In the genomic region with DNA sequence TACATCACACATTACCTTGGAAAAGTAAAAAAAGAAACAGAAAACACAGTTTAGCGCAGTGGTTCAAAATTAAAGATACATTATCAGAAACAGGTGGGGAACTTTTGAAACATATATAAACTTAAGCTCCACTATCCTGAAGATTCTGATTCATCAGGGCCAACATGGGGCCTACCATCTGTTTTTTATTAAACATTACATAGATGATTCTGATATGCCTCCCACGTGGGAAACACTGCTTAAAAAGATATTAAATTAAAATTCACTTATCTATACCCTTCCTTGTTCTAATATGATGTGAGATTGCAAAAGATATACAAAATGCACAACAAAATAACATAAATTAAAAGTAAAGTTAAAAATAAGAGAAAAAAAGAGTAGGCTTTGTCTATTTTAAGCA, we compare ENCODE assay signal across 28 cellular contexts.
DNase-seq lines count a peak whose midpoint lies in the region; ATAC-seq and FAIRE-seq lines count a peak whose summit lies in the region.
"Had no signal": no experiment of that assay in that cellular context is flagged by ENCODE, and none has a peak within 500 bp of the region (broad histone marks: within the 10 kb centered on the region; RNA-seq: fewer than 3 reads in every experiment).

No MANE protein-coding gene starts in this region.

- H3K9me3 ChIP-seq in MG63 = no peaks in the 10 kb centered on the region
- H3K9me3 ChIP-seq: SJCRH30, suprapubic skin, upper lobe of left lung had no signal

- no peaks in the 10 kb centered on the region; the same call in 1 of the 2 replicates for H3K36me3 ChIP-seq in MG63
- H3K36me3 ChIP-seq: neural progenitor cell, SJCRH30 had no signal

- DNase-seq in EL = peak; percentile 56
- DNase-seq in SK-N-DZ (ENCODE audit: low spot score) = peak; percentile 35
- DNase-seq in dedifferentiated amniotic fluid mesenchymal stem cell (ENCODE audit: extremely low spot score) = peak; percentile 54
- no peak for DNase-seq in cerebellum (ENCODE audit: low spot score)
- DNase-seq in MG63 = no peak
- DNase-seq: activated CD4-positive, alpha-beta T cell treated with anti-CD3 and anti-CD28 coated beads, Interleukin-2, amount 50 U/mL, for 48 hours; activated naive CD8-positive, alpha-beta T cell treated with anti-CD3 and anti-CD28 coated beads, Interleukin-2, amount 50 U/mL, for 24 hours; activated T-cell treated with anti-CD3 and anti-CD28 coated beads, Interleukin-2, amount 50 U/mL, for 72 hours; Calu3; DMS79 treated with DMSO at 0.1 percent for 48 hours; foreskin melanocyte; H9; heart right ventricle; NCI-H1092; NCI-H1694 treated with DMSO at 0.1 percent for 48 hours; NCI-H446; RPMI8226; SJCRH30; stimulated activated naive CD4-positive, alpha-beta T cell; T-helper 1 cell; upper lobe of left lung had no signal

- H3K4me3 ChIP-seq in MG63 = no peak overlapping the region
- H3K4me3 ChIP-seq: heart right ventricle, neural progenitor cell, SJCRH30, skin epidermis, suprapubic skin, upper lobe of left lung had no signal

- ATAC-seq in HG02759 (IDR thresholded peaks at IDR 0.05; ENCODE audit: unreplicated experiment) (no peak), GM19351 (IDR thresholded peaks at IDR 0.05; ENCODE audit: unreplicated experiment) (no peak)
- ATAC-seq: activated naive CD8-positive, alpha-beta T cell treated with anti-CD3 and anti-CD28 coated beads, Interleukin-2, amount 50 U/mL, for 24 hours; activated T-cell treated with anti-CD3 and anti-CD28 coated beads, Interleukin-2, amount 50 U/mL, for 72 hours; heart right ventricle had no signal

- peak; percentile 24 for FAIRE-seq in islet of Langerhans (lab: Jason Lieb, UNC)
- FAIRE-seq: TTC549 had no signal

- H3K27me3 ChIP-seq in MG63 = no peaks in the 10 kb centered on the region
- H3K27me3 ChIP-seq: heart right ventricle, neural progenitor cell, SJCRH30, suprapubic skin, upper lobe of left lung had no signal

Comparison
In these comparisons a context has a peak if more than half of its experiments do, and no peak if none do; other contexts are left out.
1. DNase-seq: peak in EL (single experiment), SK-N-DZ (single experiment) and dedifferentiated amniotic fluid mesenchymal stem cell (single experiment); none in cerebellum (single experiment) and MG63 (single experiment).